13 cellular contexts compared by ENCODE assay signal in the genomic region with DNA sequence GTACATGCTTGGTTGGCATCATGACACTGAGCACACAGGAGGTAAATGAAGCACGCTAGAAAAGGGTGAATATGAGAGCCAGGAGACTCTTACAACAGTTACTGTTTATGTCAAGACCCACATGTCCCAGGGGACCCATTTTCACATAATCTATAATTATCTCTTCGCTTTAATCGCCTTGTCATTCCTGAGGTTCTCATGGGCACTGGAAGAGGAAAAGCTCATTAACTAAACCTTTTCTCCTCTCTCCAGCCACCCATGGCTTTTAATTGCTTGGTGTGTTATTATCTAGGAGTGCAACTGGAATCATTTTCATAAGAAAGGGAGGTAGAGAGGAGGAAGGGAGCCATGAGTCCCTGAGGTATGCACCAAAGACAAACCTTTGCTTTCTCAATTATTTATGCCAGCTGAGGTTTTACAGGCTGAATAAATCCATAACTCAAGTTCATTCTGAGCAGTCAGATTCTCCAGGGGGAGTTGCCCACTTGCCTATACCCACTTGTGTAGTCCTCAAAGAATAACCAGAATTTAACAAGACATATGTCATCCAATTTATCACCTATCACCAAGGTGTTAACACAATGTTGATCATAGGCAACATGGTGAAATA.
A peak's percentile ranks its signal among the peaks of the same experiment; 100 is the strongest.
DNase-seq lines count a peak whose midpoint lies in the region; ATAC-seq and TF ChIP-seq lines count a peak whose summit lies in the region.
"Had no signal": no experiment of that assay in that cellular context is flagged by ENCODE, and none has a peak within 500 bp of the region (broad histone marks: within the 10 kb centered on the region; RNA-seq: fewer than 3 reads in every experiment).

No MANE protein-coding gene starts in this region.

- DNase-seq in DMS153 treated with DMSO at 0.1 percent for 48 hours (lab: John Stamatoyannopoulos, UW; ENCODE audit: unreplicated experiment), result peak; percentile 80
- peak; percentile 23 for DNase-seq in NCI-H1092 (lab: John Stamatoyannopoulos, UW)
- DNase-seq in NCI-H345 treated with DMSO at 0.1 percent for 48 hours (lab: John Stamatoyannopoulos, UW; ENCODE audit: unreplicated experiment), result peak; percentile 4
- DNase-seq in glutamatergic neuron, result no peak
- no peak for DNase-seq in GDM1 (lab: John Stamatoyannopoulos, UW)
- DNase-seq in NCI-H226, result no peak
- DNase-seq in anterior cingulate cortex (lab: John Stamatoyannopoulos, UW), result no peak
- DNase-seq: activated CD4-positive, alpha-beta T cell treated with anti-CD3 and anti-CD28 coated beads, Interleukin-2, amount 50 U/mL, for 1 hour; effector memory CD4-positive, alpha-beta T cell; kidney; OCI-M1 had no signal

- H3K4me3 Mint-ChIP-seq in glutamatergic neuron (ENCODE audit: unreplicated experiment), result no peak overlapping the region
- H3K4me3 Mint-ChIP-seq: activated T-helper 17 cell treated with anti-CD3 and anti-CD28 coated beads, Interleukin-2, amount 50 U/mL, for 72 hours had no signal

- ATAC-seq in GM21423 (IDR thresholded peaks at IDR 0.05; ENCODE audit: unreplicated experiment), result no peak
- ATAC-seq: activated T-helper 17 cell treated with anti-CD3 and anti-CD28 coated beads, Interleukin-2, amount 50 U/mL, for 72 hours had no signal

- H3K27ac Mint-ChIP-seq in glutamatergic neuron (ENCODE audit: unreplicated experiment), result peak overlapping the region; percentile 10
- H3K27ac Mint-ChIP-seq: activated T-helper 17 cell treated with anti-CD3 and anti-CD28 coated beads, Interleukin-2, amount 50 U/mL, for 72 hours had no signal

- H3K36me3 Mint-ChIP-seq in glutamatergic neuron (ENCODE audit: unreplicated experiment), result peaks cover 6% of the 10 kb centered on the region

- no peak for TF ChIP-seq CTCF in glutamatergic neuron (IDR thresholded peaks at IDR 0.05; ENCODE audit: partially characterized antibody, unreplicated experiment)

- peaks cover 1% of the 10 kb centered on the region for H3K27me3 Mint-ChIP-seq in glutamatergic neuron (ENCODE audit: unreplicated experiment)
- H3K27me3 Mint-ChIP-seq: activated T-helper 17 cell treated with anti-CD3 and anti-CD28 coated beads, Interleukin-2, amount 50 U/mL, for 72 hours had no signal

- H3K9me3 Mint-ChIP-seq in glutamatergic neuron (ENCODE audit: unreplicated experiment), result no peaks in the 10 kb centered on the region

- peaks cover 10% of the 10 kb centered on the region for H3K4me1 Mint-ChIP-seq in glutamatergic neuron (ENCODE audit: low read depth, unreplicated experiment)

Comparison
In these comparisons a context has a peak if more than half of its experiments do, and no peak if none do; other contexts are left out.
1. DNase-seq: peak in DMS153 treated with DMSO at 0.1 percent for 48 hours (single experiment), NCI-H1092 (single experiment) and NCI-H345 treated with DMSO at 0.1 percent for 48 hours (single experiment); none in glutamatergic neuron (single experiment), GDM1 (single experiment), NCI-H226 (single experiment) and anterior cingulate cortex (0 of 58).